In the genomic region with DNA sequence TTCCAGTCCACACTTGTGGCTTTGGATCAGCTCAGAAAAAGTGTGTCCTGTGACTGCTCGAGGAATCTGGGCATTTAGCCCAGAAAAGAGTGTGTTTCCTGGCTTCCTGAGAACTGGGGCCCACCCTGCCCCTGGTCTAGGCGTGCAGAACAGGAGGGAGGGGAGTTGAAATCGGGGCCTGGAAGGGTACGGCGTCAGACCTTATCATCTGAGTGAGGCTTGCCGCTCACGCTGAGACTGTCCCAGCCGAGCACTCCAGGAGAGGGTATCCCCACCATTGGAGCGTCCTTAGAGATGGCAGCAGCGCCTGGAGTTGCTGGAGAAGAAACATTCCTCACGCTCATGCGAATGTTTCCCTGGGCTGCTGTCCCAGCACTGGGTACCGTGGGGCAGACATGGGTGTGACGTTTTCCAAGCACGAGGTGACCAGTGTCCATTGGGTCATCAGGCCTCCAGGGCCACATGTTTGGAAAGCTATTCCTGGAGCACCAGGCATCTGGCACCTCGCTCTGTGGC, we compare ENCODE assay signal across 8 cellular contexts. TPM values are rescaled to one million over a fixed set of nuclear protein-coding genes. Genes with fewer than 3 reads are reported as not detected.
A peak's percentile ranks its signal among the peaks of the same experiment; 100 is the strongest.
DNase-seq lines count a peak whose midpoint lies in the region; ATAC-seq and TF ChIP-seq lines count a peak whose summit lies in the region.

No MANE protein-coding gene starts in this region.

- peak overlapping the region; percentile 21 to 87 for H4K8ac ChIP-seq in IMR-90 (ENCODE audit: low read depth in 2 of 2, low read length in 2 of 2)

- H3K56ac ChIP-seq in IMR-90 (ENCODE audit: extremely low read depth, insufficient read depth, low read length) = no peak overlapping the region

- no peak for TF ChIP-seq POLR2A in IMR-90 (IDR thresholded peaks at IDR 0.05; ENCODE audit: low read depth, low read length)
- TF ChIP-seq POLR2A in right lobe of liver (IDR thresholded peaks at IDR 0.05) = no peak
- no peak for TF ChIP-seq POLR2A in testis (IDR thresholded peaks at IDR 0.05)

- H3K9me1 ChIP-seq in IMR-90 (ENCODE audit: insufficient read depth, low read length) = peaks cover 57% of the 10 kb centered on the region

- peak overlapping the region; percentile 69 for H2BK20ac ChIP-seq in IMR-90 (ENCODE audit: low read depth, low read length)

- peak overlapping the region; percentile 56 for H3K9ac ChIP-seq in IMR-90 (ENCODE audit: low read depth, low read length)

- ATAC-seq in IMR-90 (ENCODE audit: low read depth) (peak; percentile 43), right lobe of liver (peak; percentile 18 to 48 (median 38)), GM19328 (IDR thresholded peaks at IDR 0.05; ENCODE audit: unreplicated experiment) (no peak), HG03135 (IDR thresholded peaks at IDR 0.05; ENCODE audit: unreplicated experiment) (no peak)

- BruUV-seq in IMR-90 (replicated peaks; lab: Mats Ljungman, UMichigan) = no TSS peak

- H2AK9ac ChIP-seq in IMR-90 (replicated peaks; ENCODE audit: low read depth, low read length, poor library complexity) = peak overlapping the region; percentile 90

- peak overlapping the region; percentile 92 for H3K4ac ChIP-seq in IMR-90 (ENCODE audit: low read depth, low read length)

- H2BK15ac ChIP-seq in IMR-90 (ENCODE audit: low read depth, low read length) = peak overlapping the region; percentile 58; the same call in 1 of the 3 replicates

- in situ Hi-C loops in IMR-90 (cut with MboI; ENCODE audit: low sequenced_read_pairs) = no loop called here

- peaks cover 67% of the 10 kb centered on the region for H3K4me1 ChIP-seq in IMR-90 (ENCODE audit: control insufficient read depth, insufficient read depth, low read length)
- peaks cover 0 to 66% (median 45%) of the 10 kb centered on the region in 4 donors for H3K4me1 ChIP-seq in right lobe of liver
- peaks cover 56% of the 10 kb centered on the region for H3K4me1 ChIP-seq in testis

- peak overlapping the region; percentile 97 for H2AK5ac ChIP-seq in IMR-90 (ENCODE audit: low read depth, low read length)

- H3K27ac ChIP-seq in IMR-90 (ENCODE audit: insufficient read depth, low read length) (peak overlapping the region; percentile 85), right lobe of liver (peak overlapping the region; percentile 65 to 90 (median 87)), testis (peak overlapping the region; percentile 71 to 82)

- H2BK5ac ChIP-seq in IMR-90 (ENCODE audit: low read depth, low read length, poor library complexity, severe bottlenecking) = peak overlapping the region; percentile 79

- intact Hi-C loops in IMR-90 (cut with micrococcal nuclease) = no loop called here
- intact Hi-C loops in right lobe of liver (cut with DNase I) = no loop called here
- intact Hi-C loops in testis (cut with DNase I; ENCODE audit: low total_unique reads) = no loop called here

- dilution Hi-C loops in IMR-90 (cut with HindIII; ENCODE audit: low sequenced_read_pairs, unreplicated experiment) = no loop called here

- H2AFZ ChIP-seq in IMR-90 (replicated peaks; ENCODE audit: low read length, poor library complexity) = peak overlapping the region; percentile 58

- no peaks in the 10 kb centered on the region for H3K27me3 ChIP-seq in IMR-90 (ENCODE audit: control insufficient read depth, insufficient read depth, low read length)
- no peaks in the 10 kb centered on the region for H3K27me3 ChIP-seq in right lobe of liver
- H3K27me3 ChIP-seq in testis = no peaks in the 10 kb centered on the region

- no peak overlapping the region for H3K4me3 ChIP-seq in IMR-90 (ENCODE audit: insufficient read depth, low read depth, low read length)
- H3K4me3 ChIP-seq in right lobe of liver = no peak overlapping the region
- no peak overlapping the region for H3K4me3 ChIP-seq in testis

- WGBS in IMR-90 (ENCODE audit: extremely low coverage in 2 of 2, insufficient read length in 1 of 2), 2 experiments = 17% methylated on average over 11 of the region's 16 CpGs; no CpG with 5 or more reads in 1 of the 2 experiments
- WGBS in right lobe of liver (ENCODE audit: insufficient coverage, low coverage, low lambda C conversion rate, missing lambda C conversion rate) = 18% methylated on average over 9 of the region's 16 CpGs
- 37 to 66% methylated on average over 10 to 16 of the region's 16 CpGs for WGBS in testis, 2 donors

- CTCF ChIA-PET in IMR-90 (lab: Yijun Ruan, JAX) = no interaction called here

- peak overlapping the region; percentile 41 for H3K4me2 ChIP-seq in IMR-90 (ENCODE audit: low read depth, low read length)

- peaks cover 12 to 91% of the 10 kb centered on the region in 2 experiments; a peak in 3 of 4 replicates for H3K79me1 ChIP-seq in IMR-90 (ENCODE audit: low read depth in 1 of 2, low read length in 2 of 2)

- H3K23ac ChIP-seq in IMR-90 (ENCODE audit: low read depth, low read length) = peak overlapping the region; percentile 83

- H3K36me3 ChIP-seq in IMR-90 (ENCODE audit: control insufficient read depth, insufficient read depth, low read length) (peaks cover 15% of the 10 kb centered on the region), right lobe of liver (no peaks in the 10 kb centered on the region), testis (ENCODE audit: low read depth, missing control alignments) (no peaks in the 10 kb centered on the region)

- POLR2A ChIA-PET in IMR-90 (lab: Charles Lee; ENCODE audit: unreplicated experiment) = no interaction called here

- H3K18ac ChIP-seq in IMR-90 (ENCODE audit: low read depth, low read length) = peak overlapping the region; percentile 63

- H4K20me1 ChIP-seq in IMR-90 (ENCODE audit: insufficient read depth, low read length) = peaks cover 66% of the 10 kb centered on the region

- no peak; the same call in 1 of the 2 replicates for TF ChIP-seq RAD21 in IMR-90 (IDR thresholded peaks at IDR 0.05; ENCODE audit: low read length)

- H3K14ac ChIP-seq in IMR-90 (replicated peaks; ENCODE audit: low read depth, low read length) = peak overlapping the region; percentile 85

- peak overlapping the region; percentile 54 for H4K5ac ChIP-seq in IMR-90 (ENCODE audit: low read depth, low read length)

- no peak for TF ChIP-seq CTCF in IMR-90 (conservative IDR thresholded peaks at IDR 0.05; ENCODE audit: low read depth, low read length)
- no peak for TF ChIP-seq CTCF in right lobe of liver (IDR thresholded peaks at IDR 0.05)
- no peak for TF ChIP-seq CTCF in testis (IDR thresholded peaks at IDR 0.05)

- DNase-seq in IMR-90 (peak; percentile 91), dermis blood vessel endothelial cell (peak; percentile 95), right lobe of liver (peak; percentile 62 to 80 (median 79)), testis (peak; percentile 81), D341Med (ENCODE audit: low spot score) (no peak), HK-2 (ENCODE audit: unreplicated experiment) (no peak)

- H4K91ac ChIP-seq in IMR-90 (ENCODE audit: insufficient read depth, low read depth, low read length) = peak overlapping the region; percentile 89

- no peaks in the 10 kb centered on the region for H3K9me3 ChIP-seq in IMR-90 (ENCODE audit: control insufficient read depth, insufficient read depth, low read length)
- no peaks in the 10 kb centered on the region for H3K9me3 ChIP-seq in right lobe of liver
- no peaks in the 10 kb centered on the region for H3K9me3 ChIP-seq in testis

- H2BK120ac ChIP-seq in IMR-90 (ENCODE audit: low read depth, low read length) = peak overlapping the region; percentile 90

TF ChIP-seq in IMR-90, 13 proteins besides CTCF, POLR2A, EP300 and RAD21:
- TF ChIP-seq BHLHE40 (IDR thresholded peaks at IDR 0.05; ENCODE audit: low read depth, low read length) = 0 out of 2 replicates have a peak, but pooled peaks have one; percentile 13
- no peak for TF ChIP-seq MXI1 (IDR thresholded peaks at IDR 0.05; ENCODE audit: borderline replicate concordance, low read depth, low read length)
- peak; percentile 29; the same call in 1 of the 2 replicates for TF ChIP-seq MAZ (IDR thresholded peaks at IDR 0.05; ENCODE audit: borderline replicate concordance, low read depth, low read length)

RNA-seq across cellular contexts. Expression of a gene that starts 22.5 kb away (rescaled TPM):
- total RNA-seq in IMR-90 (2012; rRNA removed) = 77.8 and 79.9 TPM in 2 replicates
- polyA plus RNA-seq in IMR-90 (2012; rRNA removed) = 110 and 112 TPM in 2 replicates
- 55.9 and 71.1 TPM in 2 replicates for polyA plus RNA-seq in IMR-90 (2012; cell fraction: cytosol; rRNA removed)
- polyA plus RNA-seq in IMR-90 (2012; cell fraction: nucleus; rRNA removed; ENCODE audit: low replicate concordance) = 133 and 147 TPM in 2 replicates
- total RNA-seq in dermis blood vessel endothelial cell = 18.7 and 25.6 TPM in 2 replicates
- total RNA-seq in right lobe of liver = 100 to 1,000 TPM in 1 of 6 experiments, 10 to 100 TPM in 5; 61.6 to 128 (median 67.5) TPM
- total RNA-seq in testis = 10 to 100 TPM; 11.5 to 21.4 TPM
- polyA plus RNA-seq in testis (ENCODE audit: insufficient read depth, low read depth, low replicate concordance) = 21.5 TPM

Comparison
In these comparisons a context has a peak if more than half of its experiments do, and no peak if none do; other contexts are left out.
1. ATAC-seq: peak in IMR-90 (single experiment) and right lobe of liver (4 of 4); none in GM19328 (single experiment) and HG03135 (single experiment).
2. DNase-seq: peak in IMR-90 (single experiment), dermis blood vessel endothelial cell (single experiment), right lobe of liver (3 of 3) and testis (single experiment); none in D341Med (single experiment) and HK-2 (single experiment).
3. Peak in every context shown above with its lines, with median percentiles within 50 percentile points of each other: H3K27ac ChIP-seq.